Comparison of ENCODE assay signal across 8 cellular contexts in the genomic region with DNA sequence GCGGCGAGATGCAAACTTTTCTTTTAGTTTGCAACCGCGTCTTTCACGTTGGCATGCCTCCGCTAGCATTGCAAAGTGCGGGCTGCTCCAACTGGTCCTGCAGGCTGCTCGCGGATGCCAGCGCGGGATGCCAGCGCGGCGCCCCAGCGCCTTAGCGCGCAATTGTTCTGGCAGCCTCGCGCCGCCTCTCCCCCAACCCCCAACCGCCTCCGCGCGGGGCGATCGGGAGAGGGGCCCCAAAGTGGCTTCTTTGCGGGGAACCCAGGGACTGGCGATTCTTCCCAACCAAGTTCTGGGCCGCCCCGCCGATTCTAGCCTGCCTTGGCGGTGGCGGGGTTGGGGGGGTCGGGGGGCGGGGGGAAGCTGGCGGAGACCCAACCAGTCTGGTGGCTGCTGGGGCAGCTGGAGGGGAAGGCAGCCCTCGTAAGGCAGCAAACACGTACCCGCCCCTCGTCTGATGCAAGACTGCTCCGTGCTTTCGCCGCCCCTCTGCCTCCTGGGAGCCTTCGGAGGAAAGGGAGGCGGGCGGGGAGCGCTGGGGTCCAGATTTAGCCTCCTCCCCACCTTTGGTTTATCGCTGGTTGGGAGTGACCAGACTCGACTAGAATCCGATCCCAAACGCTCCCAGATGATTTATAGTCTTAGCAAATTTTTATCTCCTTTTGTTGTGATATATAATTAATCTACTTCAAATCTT. TPM values are rescaled to one million over a fixed set of nuclear protein-coding genes. Genes with fewer than 3 reads are reported as not detected.
A peak's percentile ranks its signal among the peaks of the same experiment; 100 is the strongest.
DNase-seq lines count a peak whose midpoint lies in the region; ATAC-seq and TF ChIP-seq lines count a peak whose summit lies in the region.

No MANE protein-coding gene starts in this region.

- under 1% methylated on average over 51 of the region's 51 CpGs for WGBS in right cardiac atrium
- 2 to 3% (median 3%) methylated on average over 31 to 51 of the region's 51 CpGs for WGBS in psoas muscle, 3 donors

- peak overlapping the region; percentile 93 for H3K4me3 ChIP-seq in PC-9
- peak overlapping the region; percentile 69 for H3K4me3 ChIP-seq in right cardiac atrium (ENCODE audit: low read length)
- H3K4me3 ChIP-seq in psoas muscle: peak overlapping the region; percentile 61

- no TSS peak for BruUV-seq in PC-9 (replicated peaks; lab: Mats Ljungman, UMichigan)

- H3K27ac ChIP-seq in PC-9: peak overlapping the region; percentile 85
- H3K27ac ChIP-seq in right cardiac atrium (ENCODE audit: low read length): peak overlapping the region; percentile 11
- H3K27ac ChIP-seq in psoas muscle: no peak overlapping the region

- peaks cover 12% of the 10 kb centered on the region for H3K27me3 Mint-ChIP-seq in activated naive CD8-positive, alpha-beta T cell treated with anti-CD3 and anti-CD28 coated beads, Interleukin-2, amount 50 U/mL, for 24 hours

- H3K36me3 Mint-ChIP-seq in activated naive CD8-positive, alpha-beta T cell treated with anti-CD3 and anti-CD28 coated beads, Interleukin-2, amount 50 U/mL, for 24 hours (ENCODE audit: low read depth): peaks cover 30% of the 10 kb centered on the region

- peak; percentile 89 for ATAC-seq in activated naive CD8-positive, alpha-beta T cell treated with anti-CD3 and anti-CD28 coated beads, Interleukin-2, amount 50 U/mL, for 24 hours
- ATAC-seq in right cardiac atrium (peak; percentile 92 to 93), psoas muscle (peak; percentile 40 to 80 (median 72)), GM21717 (IDR thresholded peaks at IDR 0.05; ENCODE audit: unreplicated experiment) (no peak)

- H3K9me3 Mint-ChIP-seq in activated naive CD8-positive, alpha-beta T cell treated with anti-CD3 and anti-CD28 coated beads, Interleukin-2, amount 50 U/mL, for 24 hours: no peaks in the 10 kb centered on the region

- H3K4me2 ChIP-seq in PC-9: peak overlapping the region; percentile 98

- H3K27ac Mint-ChIP-seq in activated naive CD8-positive, alpha-beta T cell treated with anti-CD3 and anti-CD28 coated beads, Interleukin-2, amount 50 U/mL, for 24 hours: peak overlapping the region; percentile 93

- TF ChIP-seq RAD21 in Ishikawa (IDR thresholded peaks at IDR 0.05; ENCODE audit: low read depth): no peak

- H3K36me3 ChIP-seq in PC-9 (ENCODE audit: low read depth): peaks cover 29% of the 10 kb centered on the region
- H3K36me3 ChIP-seq in psoas muscle (ENCODE audit: insufficient read depth in 1 of 2, low read depth in 1 of 2): no peaks in the 10 kb centered on the region

- TF ChIP-seq CTCF in PC-9 (conservative IDR thresholded peaks at IDR 0.05) (no peak), psoas muscle (IDR thresholded peaks at IDR 0.05) (no peak)

- intact Hi-C loops in PC-9 (cut with micrococcal nuclease; ENCODE audit: unreplicated experiment): loop anchor here (1.0 kb wide), 2 partner anchors 19 to 38 kb away; no protein-coding TSS in a partner anchor
- intact Hi-C loops in right cardiac atrium (cut with DNase I): no loop called here
- intact Hi-C loops in psoas muscle (cut with DNase I): no loop called here

- H4K20me1 ChIP-seq in PC-9 (ENCODE audit: insufficient read depth): peaks cover 32% of the 10 kb centered on the region

- no peaks in the 10 kb centered on the region for H3K9me2 ChIP-seq in PC-9 (ENCODE audit: insufficient read depth)

- CTCF ChIA-PET in PC-9 (lab: Charles Lee): interaction anchor here (0.5 to 0.8 kb wide), 3 partner anchors 19 to 122 kb away, joined by 3 to 4 read pairs (median 3); no protein-coding TSS in a partner anchor

- H3K4me3 Mint-ChIP-seq in activated naive CD8-positive, alpha-beta T cell treated with anti-CD3 and anti-CD28 coated beads, Interleukin-2, amount 50 U/mL, for 24 hours: peak overlapping the region; percentile 92

- H3K4me1 Mint-ChIP-seq in activated naive CD8-positive, alpha-beta T cell treated with anti-CD3 and anti-CD28 coated beads, Interleukin-2, amount 50 U/mL, for 24 hours: peaks cover 36% of the 10 kb centered on the region

- H3K9me3 ChIP-seq in PC-9 (ENCODE audit: insufficient read depth, low read depth) (no peaks in the 10 kb centered on the region), right cardiac atrium (ENCODE audit: control insufficient read depth, low read length) (no peaks in the 10 kb centered on the region), psoas muscle (no peaks in the 10 kb centered on the region)

- H3K79me2 ChIP-seq in PC-9 (ENCODE audit: low read depth): peaks cover 53% of the 10 kb centered on the region

- POLR2A ChIA-PET in PC-9 (lab: Charles Lee; ENCODE audit: unreplicated experiment): interaction anchor here (0.6 to 1.2 kb wide), 7 partner anchors 16 to 1147 kb away, joined by 3 to 42 read pairs (median 7); partner anchors contain the start of gene ZNF697

- peaks cover 14% of the 10 kb centered on the region; the same call in 1 of the 2 replicates for H3F3A ChIP-seq in PC-9 (ENCODE audit: insufficient read depth, low read depth)

- H2AFZ ChIP-seq in PC-9: peak overlapping the region; percentile 74

- H3K4me1 ChIP-seq in PC-9 (replicated peaks; ENCODE audit: insufficient read depth): peaks cover 34% of the 10 kb centered on the region
- no peaks in the 10 kb centered on the region for H3K4me1 ChIP-seq in right cardiac atrium (ENCODE audit: control insufficient read depth, insufficient read depth, low read length)
- peaks cover 19% of the 10 kb centered on the region for H3K4me1 ChIP-seq in psoas muscle

- no peak; the same call in 1 of the 2 replicates for TF ChIP-seq EP300 in Ishikawa (IDR thresholded peaks at IDR 0.05; ENCODE audit: borderline replicate concordance)

- H3K27me3 ChIP-seq in PC-9 (ENCODE audit: insufficient read depth, low read depth): no peaks in the 10 kb centered on the region
- no peaks in the 10 kb centered on the region for H3K27me3 ChIP-seq in right cardiac atrium (ENCODE audit: control insufficient read depth, insufficient read depth)
- H3K27me3 ChIP-seq in psoas muscle (ENCODE audit: insufficient read depth in 3 of 3, low read length in 2 of 3): peaks cover 0 to 16% (median 2%) of the 10 kb centered on the region in 3 donors

- DNase-seq in activated gamma-delta T cell treated with anti-CD3 and anti-CD28 coated beads, Interleukin-2, amount 50 U/mL, for 16 hours (ENCODE audit: low read depth): peak; percentile 33
- no peak for DNase-seq in activated gamma-delta T cell treated with Interleukin-2 at 50 U/mL for 16 hours
- peak; percentile 83 to 90 for DNase-seq in PC-9
- DNase-seq in activated naive CD8-positive, alpha-beta T cell treated with anti-CD3 and anti-CD28 coated beads, Interleukin-2, amount 50 U/mL, for 24 hours: peak; percentile 73
- DNase-seq in right cardiac atrium: peak; percentile 89 to 95 (median 93)
- DNase-seq in psoas muscle: peak; percentile 80 to 86

TF ChIP-seq in Ishikawa, 13 proteins besides CTCF, POLR2A, EP300 and RAD21:
- no peak for TF ChIP-seq FOXM1 (IDR thresholded peaks at IDR 0.05; ENCODE audit: borderline replicate concordance, low read depth)
- no peak for TF ChIP-seq EGR1 (IDR thresholded peaks at IDR 0.05)
- TF ChIP-seq MAX (IDR thresholded peaks at IDR 0.05): no peak; the same call in 1 of the 2 replicates
- no peak for TF ChIP-seq CREB1 (IDR thresholded peaks at IDR 0.05; ENCODE audit: low read depth)
- TF ChIP-seq NFIC (IDR thresholded peaks at IDR 0.05): no peak
- TF ChIP-seq CEBPB (IDR thresholded peaks at IDR 0.05): peak; percentile 80
- no peak; the same call in 1 of the 2 replicates for TF ChIP-seq TCF12 (IDR thresholded peaks at IDR 0.05; ENCODE audit: low read depth)
- no peak; the same call in 1 of the 2 replicates for TF ChIP-seq TEAD4 (IDR thresholded peaks at IDR 0.05)
- TF ChIP-seq ZBTB7A (IDR thresholded peaks at IDR 0.05; ENCODE audit: low read depth): peak; percentile 64; the same call in 1 of the 2 replicates

RNA-seq across cellular contexts. Expression of gene PHGDH, which starts 0.8 kb away (rescaled TPM):
- total RNA-seq in PC-9 (2021): 373 and 569 TPM in 2 replicates
- total RNA-seq in right cardiac atrium: 10 to 100 TPM; 18.1 to 43.1 (median 20.5) TPM
- polyA plus RNA-seq in right cardiac atrium: 11.9 TPM
- 1 to 10 TPM; 1.3 to 5.1 (median 3.6) TPM for total RNA-seq in psoas muscle
- polyA plus RNA-seq in psoas muscle: 1 to 10 TPM; 1.4 to 3.1 (median 2.7) TPM

RNA-seq across cellular contexts. Expression of gene HMGCS2, which starts 56.2 kb away (rescaled TPM):
- total RNA-seq in PC-9 (2021) (not detected in 2 replicates), right cardiac atrium (10 to 100 TPM in 3 of 4 donors, under 1 TPM in 1; 0.82 to 50.8 (median 21.4) TPM), psoas muscle (10 to 100 TPM in 2 of 4 donors, 1 to 10 TPM in 2; 1.7 to 55.2 (median 17.5) TPM)
- polyA plus RNA-seq in right cardiac atrium (18.5 TPM), psoas muscle (10 to 100 TPM in 2 of 3 donors, under 1 TPM in 1; 0.10 to 14.4 (median 14.1) TPM)
